Comparison of ENCODE assay signal across 8 cellular contexts in genomic region chr17:2401426-2402221, GRCh38. TPM values are rescaled to one million over a fixed set of nuclear protein-coding genes. Genes with fewer than 3 reads are reported as not detected.
DNase-seq lines count a peak whose midpoint lies in the region; ATAC-seq and TF ChIP-seq lines count a peak whose summit lies in the region.

No MANE protein-coding gene starts in this region.

- H3K27ac ChIP-seq in DND-41 (ENCODE audit: low read length) (peak overlapping the region; percentile 89), RWPE2 (ENCODE audit: poor library complexity, severe bottlenecking) (peak overlapping the region; percentile 94)

- no peaks in the 10 kb centered on the region for H3K9me3 Mint-ChIP-seq in natural killer cell

- H3K79me2 ChIP-seq in DND-41 (ENCODE audit: insufficient read depth, low read length) (peaks cover 37% of the 10 kb centered on the region), Loucy (ENCODE audit: insufficient read depth, low read length) (peaks cover 31% of the 10 kb centered on the region)

- peak; percentile 74 for ATAC-seq in DND-41 (ENCODE audit: insufficient read depth, low read depth)
- peak; percentile 45 for ATAC-seq in RWPE2 (ENCODE audit: low read depth)
- ATAC-seq in natural killer cell = peak; percentile 52 to 80 (median 67)

- H3K4me1 Mint-ChIP-seq in natural killer cell = peaks cover 25 to 52% of the 10 kb centered on the region in 2 donors

- H3K9me2 ChIP-seq in Loucy (replicated peaks; ENCODE audit: low read depth, low read length) = no peaks in the 10 kb centered on the region

- H3K4me1 ChIP-seq in DND-41 (ENCODE audit: insufficient read depth, low read length) (peaks cover 41% of the 10 kb centered on the region), Loucy (ENCODE audit: insufficient read depth, low read length, poor library complexity, severe bottlenecking) (peaks cover 40% of the 10 kb centered on the region), RWPE2 (ENCODE audit: insufficient read depth, poor library complexity, severe bottlenecking) (peaks cover 24% of the 10 kb centered on the region)

- H3K36me3 Mint-ChIP-seq in natural killer cell = no peaks in the 10 kb centered on the region

- intact Hi-C loops in natural killer cell (cut with micrococcal nuclease) = loop anchor here (1.0 to 5.0 kb wide), 3 partner anchors 8 to 684 kb away; partner anchors contain the start of gene OVCA2

- H3K4me3 ChIP-seq in DND-41 (ENCODE audit: low read depth in 1 of 2, low read length in 2 of 2) = peak overlapping the region; percentile 86 to 87
- peak overlapping the region; percentile 99 for H3K4me3 ChIP-seq in Loucy (ENCODE audit: low read length, poor library complexity, severe bottlenecking)
- peak overlapping the region; percentile 84 for H3K4me3 ChIP-seq in RWPE2 (ENCODE audit: severe bottlenecking)
- peak overlapping the region; percentile 67 for H3K4me3 ChIP-seq in fibroblast of pulmonary artery (replicated peaks; ENCODE audit: low read depth, low read length)

- peak overlapping the region; percentile 97 for H3K4me3 Mint-ChIP-seq in natural killer cell

- peak overlapping the region; percentile 83 for H3K4me2 ChIP-seq in DND-41 (ENCODE audit: insufficient read depth, low read length)
- peak overlapping the region; percentile 100 for H3K4me2 ChIP-seq in Loucy (ENCODE audit: low read depth, low read length, poor library complexity, severe bottlenecking)

- peak overlapping the region; percentile 93 to 99 for H3K27ac Mint-ChIP-seq in natural killer cell

- no peak for TF ChIP-seq CTCF in DND-41 (IDR thresholded peaks at IDR 0.05; ENCODE audit: borderline replicate concordance, extremely low read depth, low read length, poor library complexity, severe bottlenecking)
- no peak for TF ChIP-seq CTCF in Loucy (conservative IDR thresholded peaks at IDR 0.05; ENCODE audit: low read length)
- no peak for TF ChIP-seq CTCF in RWPE2 (IDR thresholded peaks at IDR 0.05; ENCODE audit: poor library complexity, severe bottlenecking)
- no peak for TF ChIP-seq CTCF in fibroblast of pulmonary artery (IDR thresholded peaks at IDR 0.05; ENCODE audit: low read length, missing control alignments)
- no peak for TF ChIP-seq CTCF in natural killer cell (IDR thresholded peaks at IDR 0.05)

- H3K27me3 ChIP-seq in DND-41 (ENCODE audit: insufficient read depth, low read length, poor library complexity) (no peaks in the 10 kb centered on the region), Loucy (ENCODE audit: insufficient read depth, low read length, poor library complexity, severe bottlenecking) (no peaks in the 10 kb centered on the region), RWPE2 (ENCODE audit: insufficient read depth, poor library complexity, severe bottlenecking) (no peaks in the 10 kb centered on the region)

- H3K9me3 ChIP-seq in DND-41 (ENCODE audit: insufficient read depth, low read length, severe bottlenecking) (no peaks in the 10 kb centered on the region), Loucy (ENCODE audit: insufficient read depth, low read depth, low read length) (no peaks in the 10 kb centered on the region), RWPE2 (ENCODE audit: severe bottlenecking) (no peaks in the 10 kb centered on the region)

- peaks cover 25% of the 10 kb centered on the region for H4K20me1 ChIP-seq in DND-41 (ENCODE audit: insufficient read depth, low read length)
- H4K20me1 ChIP-seq in Loucy (ENCODE audit: insufficient read depth, low read length, poor library complexity, severe bottlenecking) = peaks cover 31% of the 10 kb centered on the region

- no peaks in the 10 kb centered on the region for H3K27me3 Mint-ChIP-seq in natural killer cell (ENCODE audit: low read depth in 2 of 2)

- H2AFZ ChIP-seq in DND-41 (ENCODE audit: low read depth, low read length) (peak overlapping the region; percentile 89), Loucy (ENCODE audit: low read length) (peak overlapping the region; percentile 81)

- H3F3A ChIP-seq in Loucy (ENCODE audit: low read depth) = no peaks in the 10 kb centered on the region

- peak; percentile 100 for DNase-seq in DND-41
- DNase-seq in H4 (ENCODE audit: low spot score) = peak; percentile 96
- DNase-seq in RWPE2 (ENCODE audit: low spot score) = peak; percentile 100
- DNase-seq in activated effector memory CD4-positive, alpha-beta T cell treated with anti-CD3 and anti-CD28 coated beads, Interleukin-2, amount 50 U/mL, for 16 hours = peak; percentile 100
- DNase-seq in fibroblast of pulmonary artery (ENCODE audit: low read depth) = peak; percentile 100
- peak; percentile 100 for DNase-seq in natural killer cell
- peak; percentile 98 to 99 (median 99) for DNase-seq in stimulated activated naive CD4-positive, alpha-beta T cell (lab: John Stamatoyannopoulos, UW)

- H3K9ac ChIP-seq in DND-41 (ENCODE audit: low read depth, low read length) = peak overlapping the region; percentile 64
- peak overlapping the region; percentile 91 for H3K9ac ChIP-seq in Loucy (ENCODE audit: low read depth, low read length, poor library complexity, severe bottlenecking)

- H3K36me3 ChIP-seq in DND-41 (ENCODE audit: insufficient read depth, low read length) (no peaks in the 10 kb centered on the region; the same call in none of the 2 replicates), Loucy (ENCODE audit: insufficient read depth, low read length) (no peaks in the 10 kb centered on the region), RWPE2 (ENCODE audit: low read depth) (no peaks in the 10 kb centered on the region)

RNA-seq across cellular contexts. Expression of gene MNT, which starts 0.8 kb away (rescaled TPM):
- 0.39 and 1.5 TPM in 2 replicates for total RNA-seq in H4 (2014; rRNA removed; shearing (Covaris generic))
- 100 to 1,000 TPM in 1 of 3 donors, 10 to 100 TPM in 2; 72.3 to 108 (median 77.6) TPM for total RNA-seq in natural killer cell

Comparison
In these comparisons a context has a peak if more than half of its experiments do, and no peak if none do; other contexts are left out.
1. Peak in every context shown above with its lines: DNase-seq, ATAC-seq, H3K4me3 ChIP-seq and H3K27ac ChIP-seq.
2. RNA of gene MNT, which starts 0.8 kb away (total RNA-seq): 72.3 to 108 TPM in natural killer cell; 0.39 to 1.5 TPM in H4; every median in the first group is over 10 times any median in the second.